Comparison of ENCODE assay signal across 1 cellular context in genomic region chr15:39729500-39729899, GRCh38.
TF ChIP-seq lines count a peak whose summit lies in the region.

No MANE protein-coding gene starts in this region.

TF ChIP-seq in H1, 55 proteins besides CTCF, POLR2A, EP300 and RAD21 (continued from another document):
- TF ChIP-seq YY1 (IDR thresholded peaks at IDR 0.05; ENCODE audit: low read depth, low read length), result no peak
